Comparison of ENCODE assay signal across 8 cellular contexts in genomic region chr9:16039103-16039987, GRCh38.
DNase-seq lines count a peak whose midpoint lies in the region; ATAC-seq and TF ChIP-seq lines count a peak whose summit lies in the region.

No MANE protein-coding gene starts in this region.

- TF ChIP-seq CTCF in OCI-LY1 (IDR thresholded peaks at IDR 0.05; ENCODE audit: low read length) = peak; percentile 25; the same call in 1 of the 2 replicates
- TF ChIP-seq CTCF in upper lobe of right lung (IDR thresholded peaks at IDR 0.05) = no peak

- H3K9me3 Mint-ChIP-seq in activated naive CD4-positive, alpha-beta T cell treated with anti-CD3 and anti-CD28 coated beads for 36 hours = peaks cover 1% of the 10 kb centered on the region
- no peaks in the 10 kb centered on the region for H3K9me3 Mint-ChIP-seq in T-cell

- CTCF ChIA-PET in activated naive CD4-positive, alpha-beta T cell treated with anti-CD3 and anti-CD28 coated beads for 36 hours (lab: Charles Lee) = no interaction called here
- CTCF ChIA-PET in T-cell (lab: Charles Lee) = interaction anchor here in 1 of 2 donors (0.6 kb wide), 1 partner anchor 111 kb away, joined by 3 read pairs; no protein-coding TSS in a partner anchor

- no peak overlapping the region for H3K4me3 Mint-ChIP-seq in activated naive CD4-positive, alpha-beta T cell treated with anti-CD3 and anti-CD28 coated beads for 36 hours
- no peak overlapping the region for H3K4me3 Mint-ChIP-seq in T-cell

- no peak overlapping the region for H2AFZ ChIP-seq in OCI-LY1 (ENCODE audit: low read length)

- H3K27ac ChIP-seq in OCI-LY1 (ENCODE audit: low read depth, low read length, poor library complexity, severe bottlenecking) (no peak overlapping the region), upper lobe of right lung (no peak overlapping the region)

- DNase-seq in activated naive CD4-positive, alpha-beta T cell treated with anti-CD3 and anti-CD28 coated beads for 36 hours = peak; percentile 30
- DNase-seq in activated naive CD4-positive, alpha-beta T cell treated with Interleukin-2 at 50 U/mL for 16 hours = no peak
- DNase-seq in head of caudate nucleus = peak in 32 of 42 donors; percentile 10 to 67 (median 36)
- DNase-seq in upper lobe of right lung = no peak
- DNase-seq in T-cell = no peak
- DNase-seq in HuH-7 (ENCODE audit: low spot score) = no peak

- H3K9me2 ChIP-seq in OCI-LY1 (ENCODE audit: low read depth, low read length) = no peaks in the 10 kb centered on the region

- H3K4me2 ChIP-seq in OCI-LY1 (ENCODE audit: low read length) = no peak overlapping the region

- H3K9me3 ChIP-seq in OCI-LY1 (ENCODE audit: low read length) = no peaks in the 10 kb centered on the region
- H3K9me3 ChIP-seq in upper lobe of right lung = no peaks in the 10 kb centered on the region

- H3K27ac Mint-ChIP-seq in activated naive CD4-positive, alpha-beta T cell treated with anti-CD3 and anti-CD28 coated beads for 36 hours = no peak overlapping the region
- no peak overlapping the region for H3K27ac Mint-ChIP-seq in T-cell

- H3K36me3 ChIP-seq in OCI-LY1 (ENCODE audit: insufficient read depth, low read length) = no peaks in the 10 kb centered on the region
- H3K36me3 ChIP-seq in upper lobe of right lung = no peaks in the 10 kb centered on the region

- no peaks in the 10 kb centered on the region for H3K4me1 ChIP-seq in OCI-LY1 (ENCODE audit: insufficient read depth, low read length, severe bottlenecking)
- H3K4me1 ChIP-seq in upper lobe of right lung = no peaks in the 10 kb centered on the region

- H3K4me3 ChIP-seq in OCI-LY1 (ENCODE audit: low read depth, low read length, poor library complexity, severe bottlenecking) = no peak overlapping the region
- H3K4me3 ChIP-seq in upper lobe of right lung = no peak overlapping the region

- POLR2A ChIA-PET in T-cell (lab: Charles Lee) = no interaction called here

- ATAC-seq in upper lobe of right lung (peak; percentile 20), T-cell (replicated peaks in 1 of 4) (no peak), HG02623 (IDR thresholded peaks at IDR 0.05; ENCODE audit: unreplicated experiment) (no peak)

- intact Hi-C loops in activated naive CD4-positive, alpha-beta T cell treated with anti-CD3 and anti-CD28 coated beads for 36 hours (cut with micrococcal nuclease) = loop anchor here (1.0 kb wide), 1 partner anchor 94 kb away; no protein-coding TSS in a partner anchor
- intact Hi-C loops in head of caudate nucleus (cut with DNase I) = no loop called here
- intact Hi-C loops in upper lobe of right lung (cut with DNase I) = no loop called here

- H3K36me3 Mint-ChIP-seq in activated naive CD4-positive, alpha-beta T cell treated with anti-CD3 and anti-CD28 coated beads for 36 hours (ENCODE audit: low read depth) = no peaks in the 10 kb centered on the region
- H3K36me3 Mint-ChIP-seq in T-cell = no peaks in the 10 kb centered on the region

- no peaks in the 10 kb centered on the region for H3K27me3 ChIP-seq in OCI-LY1 (ENCODE audit: insufficient read depth, low read length)
- no peaks in the 10 kb centered on the region for H3K27me3 ChIP-seq in upper lobe of right lung

- no peaks in the 10 kb centered on the region for H4K20me1 ChIP-seq in OCI-LY1 (ENCODE audit: insufficient read depth, low read length)

- no peaks in the 10 kb centered on the region for H3F3A ChIP-seq in OCI-LY1 (ENCODE audit: insufficient read depth, low read length)

- H3K79me2 ChIP-seq in OCI-LY1 (ENCODE audit: insufficient read depth, low read length) = no peaks in the 10 kb centered on the region

- no peak overlapping the region for H3K9ac ChIP-seq in OCI-LY1 (ENCODE audit: low read length)

- no peaks in the 10 kb centered on the region for H3K4me1 Mint-ChIP-seq in activated naive CD4-positive, alpha-beta T cell treated with anti-CD3 and anti-CD28 coated beads for 36 hours (ENCODE audit: low read depth)
- no peaks in the 10 kb centered on the region for H3K4me1 Mint-ChIP-seq in T-cell

- H3K27me3 Mint-ChIP-seq in activated naive CD4-positive, alpha-beta T cell treated with anti-CD3 and anti-CD28 coated beads for 36 hours (ENCODE audit: low read depth) = no peaks in the 10 kb centered on the region
- H3K27me3 Mint-ChIP-seq in T-cell = no peaks in the 10 kb centered on the region

Comparison
In these comparisons a context has a peak if more than half of its experiments do, and no peak if none do; other contexts are left out.
1. DNase-seq: peak in activated naive CD4-positive, alpha-beta T cell treated with anti-CD3 and anti-CD28 coated beads for 36 hours (single experiment) and head of caudate nucleus (32 of 42); none in activated naive CD4-positive, alpha-beta T cell treated with Interleukin-2 at 50 U/mL for 16 hours (single experiment), upper lobe of right lung (single experiment), T-cell (0 of 34) and HuH-7 (single experiment).